In the genomic region with DNA sequence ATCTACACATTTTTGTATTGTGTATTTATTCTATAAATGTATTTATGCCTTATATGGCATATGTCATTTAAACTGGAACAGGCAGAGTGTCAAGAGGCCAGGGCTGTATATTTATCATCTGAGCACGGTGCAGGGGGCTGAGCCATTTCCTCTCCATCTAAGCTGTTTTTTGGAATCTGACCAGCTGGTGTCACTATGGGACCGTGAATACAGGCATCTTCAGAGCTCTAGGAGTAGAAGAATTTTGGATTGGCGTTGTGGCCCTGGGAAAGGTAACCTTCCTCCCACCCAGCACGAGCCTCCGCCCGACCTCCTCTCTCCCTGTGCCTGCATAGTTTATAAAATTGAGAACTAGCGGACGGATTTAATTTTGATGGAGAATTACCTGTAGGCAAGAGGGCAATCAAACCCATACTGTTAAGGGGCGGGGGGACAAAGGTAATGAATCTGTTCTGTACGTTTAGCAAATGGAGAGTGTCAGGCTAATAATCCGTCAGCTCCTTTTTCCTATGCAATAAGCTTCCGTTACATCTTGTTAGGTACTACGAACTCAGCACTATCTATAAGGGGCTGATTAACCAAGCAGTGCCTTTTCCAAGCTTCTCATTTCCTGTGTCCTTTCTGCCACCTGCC, we compare ENCODE assay signal across 1 cellular context.
TF ChIP-seq lines count a peak whose summit lies in the region.

No MANE protein-coding gene starts in this region.

TF ChIP-seq in IMR-90, 13 proteins besides CTCF, POLR2A, EP300 and RAD21:
- TF ChIP-seq MXI1 (IDR thresholded peaks at IDR 0.05; ENCODE audit: borderline replicate concordance, low read depth, low read length) (no peak), SMC3 (IDR thresholded peaks at IDR 0.05; ENCODE audit: low read depth, low read length) (peak; percentile 86)
- TF ChIP-seq, protein P1, sequence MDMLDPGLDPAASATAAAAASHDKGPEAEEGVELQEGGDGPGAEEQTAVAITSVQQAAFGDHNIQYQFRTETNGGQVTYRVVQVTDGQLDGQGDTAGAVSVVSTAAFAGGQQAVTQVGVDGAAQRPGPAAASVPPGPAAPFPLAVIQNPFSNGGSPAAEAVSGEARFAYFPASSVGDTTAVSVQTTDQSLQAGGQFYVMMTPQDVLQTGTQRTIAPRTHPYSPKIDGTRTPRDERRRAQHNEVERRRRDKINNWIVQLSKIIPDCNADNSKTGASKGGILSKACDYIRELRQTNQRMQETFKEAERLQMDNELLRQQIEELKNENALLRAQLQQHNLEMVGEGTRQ (IDR thresholded peaks at IDR 0.05; ENCODE audit: low read depth, low read length), result no peak
